ENCODE assay signal across 12 cellular contexts in the genomic region with DNA sequence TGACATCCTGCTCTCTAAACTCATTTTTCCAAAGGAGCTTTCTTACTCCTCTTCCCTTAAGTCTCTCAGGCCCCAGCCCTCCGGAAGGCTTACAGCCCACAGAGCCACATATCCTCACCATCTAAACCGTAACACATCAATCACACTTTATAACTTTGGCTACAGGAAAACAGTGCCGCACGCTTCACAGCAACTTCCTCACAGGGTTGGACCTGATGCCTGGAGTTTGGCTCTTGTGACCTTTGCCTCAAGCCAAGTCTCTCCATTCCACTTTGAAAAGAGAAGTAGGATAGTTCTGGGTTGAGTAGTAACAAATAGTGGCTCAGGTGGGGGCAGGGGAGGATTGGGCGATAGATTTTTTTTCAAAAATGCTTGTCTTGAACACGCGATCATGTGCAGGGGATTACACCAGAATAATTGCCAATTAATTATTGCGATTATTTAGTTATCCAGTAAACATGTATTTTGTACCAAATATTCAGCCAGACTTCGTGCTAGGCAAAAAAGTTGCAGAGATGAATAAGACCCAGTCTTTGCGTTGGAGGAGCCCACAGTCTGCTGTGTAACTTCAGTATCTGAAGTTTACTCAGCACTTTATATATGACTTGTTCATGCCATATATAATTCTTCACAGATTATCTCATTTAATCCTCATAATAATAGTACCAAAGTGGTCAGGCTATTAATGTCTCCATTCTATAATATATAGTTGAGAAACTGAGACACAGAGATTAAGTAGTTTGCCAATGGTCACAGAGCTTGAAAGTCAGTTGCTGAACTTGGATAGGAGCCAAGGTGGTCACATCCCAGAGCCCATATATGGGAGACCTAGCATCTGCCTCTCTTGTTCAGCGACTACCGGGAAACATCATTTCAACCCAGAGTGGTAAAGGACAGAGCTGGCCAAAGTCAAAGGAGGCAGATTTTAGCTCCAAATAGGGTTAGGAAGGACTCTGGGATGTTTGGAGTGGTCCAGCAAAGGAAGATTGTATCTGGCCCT. TPM values are rescaled to one million over a fixed set of nuclear protein-coding genes. Genes with fewer than 3 reads are reported as not detected.
DNase-seq lines count a peak whose midpoint lies in the region; ATAC-seq, FAIRE-seq and TF ChIP-seq lines count a peak whose summit lies in the region.
"Had no signal": no experiment of that assay in that cellular context is flagged by ENCODE, and none has a peak within 500 bp of the region (broad histone marks: within the 10 kb centered on the region; RNA-seq: fewer than 3 reads in every experiment).

No MANE protein-coding gene starts in this region.

- peaks cover 7% of the 10 kb centered on the region for H3K4me1 ChIP-seq in endodermal cell (ENCODE audit: control insufficient read depth, insufficient read depth, low read length)
- H3K4me1 ChIP-seq in kidney (ENCODE audit: control insufficient read depth in 1 of 2, insufficient read depth in 1 of 2, low read depth in 1 of 2, low read length in 2 of 2): peaks cover 7 to 10% of the 10 kb centered on the region in 2 donors

- no peak for ATAC-seq in stimulated activated naive CD8-positive, alpha-beta T cell treated with anti-CD3 and anti-CD28 coated beads, Interleukin-15, Interleukin-2, amounts not matched to agents 100 U/mL and 50 U/mL, for 24 hours
- ATAC-seq: gastroesophageal sphincter, lower lobe of right lung had no signal

- H3K27ac Mint-ChIP-seq in stimulated activated naive CD8-positive, alpha-beta T cell treated with anti-CD3 and anti-CD28 coated beads, Interleukin-15, Interleukin-2, amounts not matched to agents 100 ng/mL and 50 ng/mL, for 24 hours: no peak overlapping the region
- H3K27ac Mint-ChIP-seq in endodermal cell: no peak overlapping the region

- WGBS in endodermal cell (ENCODE audit: insufficient coverage in 1 of 2, insufficient read length in 1 of 2), 2 experiments: 84 to 85% methylated on average over 8 to 12 of the region's 12 CpGs

- H3K9me3 ChIP-seq in endodermal cell (ENCODE audit: control insufficient read depth, low read length) (no peaks in the 10 kb centered on the region), kidney (ENCODE audit: control insufficient read depth in 1 of 2, low read length in 2 of 2) (no peaks in the 10 kb centered on the region)
- H3K9me3 ChIP-seq: gastroesophageal sphincter, lower lobe of right lung had no signal

- no peaks in the 10 kb centered on the region for H3K9me3 Mint-ChIP-seq in stimulated activated naive CD8-positive, alpha-beta T cell treated with anti-CD3 and anti-CD28 coated beads, Interleukin-15, Interleukin-2, amounts not matched to agents 100 ng/mL and 50 ng/mL, for 24 hours
- H3K9me3 Mint-ChIP-seq in endodermal cell: no peaks in the 10 kb centered on the region

- intact Hi-C loops in kidney (cut with DNase I): no loop called here

- H3K4me1 Mint-ChIP-seq in stimulated activated naive CD8-positive, alpha-beta T cell treated with anti-CD3 and anti-CD28 coated beads, Interleukin-15, Interleukin-2, amounts not matched to agents 100 ng/mL and 50 ng/mL, for 24 hours (ENCODE audit: low read depth): peaks cover 41% of the 10 kb centered on the region
- peaks cover 19% of the 10 kb centered on the region for H3K4me1 Mint-ChIP-seq in endodermal cell

- H3K4me3 Mint-ChIP-seq in stimulated activated naive CD8-positive, alpha-beta T cell treated with anti-CD3 and anti-CD28 coated beads, Interleukin-15, Interleukin-2, amounts not matched to agents 100 ng/mL and 50 ng/mL, for 24 hours: peak overlapping the region; percentile 3
- peak overlapping the region; percentile 95 for H3K4me3 Mint-ChIP-seq in endodermal cell

- no peak overlapping the region for H3K4me3 ChIP-seq in endodermal cell (ENCODE audit: low read length)
- no peak overlapping the region for H3K4me3 ChIP-seq in kidney (ENCODE audit: low read length in 2 of 2)

- H3K9ac ChIP-seq in endodermal cell (ENCODE audit: extremely low read depth, low read length, poor library complexity, severe bottlenecking) (no peak overlapping the region), kidney (ENCODE audit: low read length in 2 of 2) (no peak overlapping the region)

- H3K27me3 ChIP-seq in endodermal cell (ENCODE audit: control insufficient read depth, insufficient read depth, low read length, poor library complexity, severe bottlenecking): peaks cover 59% of the 10 kb centered on the region

- no peaks in the 10 kb centered on the region for H3K36me3 Mint-ChIP-seq in stimulated activated naive CD8-positive, alpha-beta T cell treated with anti-CD3 and anti-CD28 coated beads, Interleukin-15, Interleukin-2, amounts not matched to agents 100 ng/mL and 50 ng/mL, for 24 hours (ENCODE audit: low read depth)
- no peaks in the 10 kb centered on the region for H3K36me3 Mint-ChIP-seq in endodermal cell (ENCODE audit: low read depth)

- peaks cover 84% of the 10 kb centered on the region for H3K27me3 Mint-ChIP-seq in stimulated activated naive CD8-positive, alpha-beta T cell treated with anti-CD3 and anti-CD28 coated beads, Interleukin-15, Interleukin-2, amounts not matched to agents 100 ng/mL and 50 ng/mL, for 24 hours
- H3K27me3 Mint-ChIP-seq in endodermal cell (ENCODE audit: insufficient read depth): peaks cover 67% of the 10 kb centered on the region

- no peak for DNase-seq in stimulated activated naive CD8-positive, alpha-beta T cell treated with anti-CD3 and anti-CD28 coated beads, Interleukin-15, Interleukin-2, amounts not matched to agents 100 U/mL and 50 U/mL, for 24 hours
- no peak for DNase-seq in endodermal cell
- DNase-seq in iPS-NIHi7 (ENCODE audit: extremely low spot score): no peak
- no peak for DNase-seq in HuH-7 (ENCODE audit: low spot score)
- DNase-seq in activated effector memory CD4-positive, alpha-beta T cell treated with Interleukin-2 at 50 U/mL for 16 hours: no peak
- DNase-seq in kidney: no peak
- DNase-seq: NCI-H2107 had no signal

- FAIRE-seq in kidney (lab: Jason Lieb, UNC): no peak
- FAIRE-seq: colon had no signal

- no peak overlapping the region for H3K27ac ChIP-seq in endodermal cell (ENCODE audit: low read depth, low read length)
- no peak overlapping the region for H3K27ac ChIP-seq in kidney (ENCODE audit: low read depth in 2 of 2, low read length in 2 of 2)

- TF ChIP-seq CTCF in endodermal cell (conservative IDR thresholded peaks at IDR 0.05) (no peak), kidney (IDR thresholded peaks at IDR 0.05; ENCODE audit: borderline replicate concordance, extremely low read depth, insufficient read depth) (no peak)

- H3K36me3 ChIP-seq in endodermal cell (ENCODE audit: control insufficient read depth, insufficient read depth, low read length) (no peaks in the 10 kb centered on the region), kidney (ENCODE audit: control insufficient read depth in 1 of 2, insufficient read depth in 2 of 2, low read length in 2 of 2) (no peaks in the 10 kb centered on the region)
- H3K36me3 ChIP-seq: gastroesophageal sphincter, lower lobe of right lung had no signal

TF ChIP-seq in PFSK-1, 5 proteins besides CTCF, POLR2A, EP300 and RAD21:
- TF ChIP-seq SIN3A (IDR thresholded peaks at IDR 0.05; ENCODE audit: borderline replicate concordance, insufficient read depth, low read length) (peak; percentile 78; the same call in 1 of the 2 replicates), FOXP2 (optimal IDR thresholded peaks at IDR 0.05; ENCODE audit: borderline replicate concordance, extremely low read depth, extremely low read length, insufficient read depth) (no peak), TAF1 (IDR thresholded peaks at IDR 0.05; ENCODE audit: borderline replicate concordance, insufficient read depth, low read length) (no peak), POLR2AphosphoS5 (IDR thresholded peaks at IDR 0.05; ENCODE audit: low read depth, low read length) (0 out of 2 replicates have a peak, but pooled peaks have one; percentile 38)
- TF ChIP-seq, protein P1, sequence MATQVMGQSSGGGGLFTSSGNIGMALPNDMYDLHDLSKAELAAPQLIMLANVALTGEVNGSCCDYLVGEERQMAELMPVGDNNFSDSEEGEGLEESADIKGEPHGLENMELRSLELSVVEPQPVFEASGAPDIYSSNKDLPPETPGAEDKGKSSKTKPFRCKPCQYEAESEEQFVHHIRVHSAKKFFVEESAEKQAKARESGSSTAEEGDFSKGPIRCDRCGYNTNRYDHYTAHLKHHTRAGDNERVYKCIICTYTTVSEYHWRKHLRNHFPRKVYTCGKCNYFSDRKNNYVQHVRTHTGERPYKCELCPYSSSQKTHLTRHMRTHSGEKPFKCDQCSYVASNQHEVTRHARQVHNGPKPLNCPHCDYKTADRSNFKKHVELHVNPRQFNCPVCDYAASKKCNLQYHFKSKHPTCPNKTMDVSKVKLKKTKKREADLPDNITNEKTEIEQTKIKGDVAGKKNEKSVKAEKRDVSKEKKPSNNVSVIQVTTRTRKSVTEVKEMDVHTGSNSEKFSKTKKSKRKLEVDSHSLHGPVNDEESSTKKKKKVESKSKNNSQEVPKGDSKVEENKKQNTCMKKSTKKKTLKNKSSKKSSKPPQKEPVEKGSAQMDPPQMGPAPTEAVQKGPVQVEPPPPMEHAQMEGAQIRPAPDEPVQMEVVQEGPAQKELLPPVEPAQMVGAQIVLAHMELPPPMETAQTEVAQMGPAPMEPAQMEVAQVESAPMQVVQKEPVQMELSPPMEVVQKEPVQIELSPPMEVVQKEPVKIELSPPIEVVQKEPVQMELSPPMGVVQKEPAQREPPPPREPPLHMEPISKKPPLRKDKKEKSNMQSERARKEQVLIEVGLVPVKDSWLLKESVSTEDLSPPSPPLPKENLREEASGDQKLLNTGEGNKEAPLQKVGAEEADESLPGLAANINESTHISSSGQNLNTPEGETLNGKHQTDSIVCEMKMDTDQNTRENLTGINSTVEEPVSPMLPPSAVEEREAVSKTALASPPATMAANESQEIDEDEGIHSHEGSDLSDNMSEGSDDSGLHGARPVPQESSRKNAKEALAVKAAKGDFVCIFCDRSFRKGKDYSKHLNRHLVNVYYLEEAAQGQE (IDR thresholded peaks at IDR 0.05; ENCODE audit: insufficient read depth in 1 of 2, low read depth in 2 of 2, low read length in 2 of 2): peak in 1 of 2 experiments; percentile 42; a peak in 1 of 4 replicates

RNA-seq across cellular contexts. Expression of a gene that starts 2.4 kb away (rescaled TPM):
- polyA plus RNA-seq in PFSK-1 (2012; ENCODE audit: insufficient read length, low read depth): 352 TPM
- total RNA-seq in endodermal cell (10 to 100 TPM; 56.4 to 84.1 TPM), kidney (34.6 TPM)
- polyA plus RNA-seq in endodermal cell (2013, experiment 1 of 2): 35.3 TPM
- 36.0 TPM for polyA plus RNA-seq in endodermal cell (2013, experiment 2 of 2)
- 5.1 TPM for polyA plus RNA-seq in kidney (ENCODE audit: insufficient read depth, low read depth, low replicate concordance)
